In the genomic region with DNA sequence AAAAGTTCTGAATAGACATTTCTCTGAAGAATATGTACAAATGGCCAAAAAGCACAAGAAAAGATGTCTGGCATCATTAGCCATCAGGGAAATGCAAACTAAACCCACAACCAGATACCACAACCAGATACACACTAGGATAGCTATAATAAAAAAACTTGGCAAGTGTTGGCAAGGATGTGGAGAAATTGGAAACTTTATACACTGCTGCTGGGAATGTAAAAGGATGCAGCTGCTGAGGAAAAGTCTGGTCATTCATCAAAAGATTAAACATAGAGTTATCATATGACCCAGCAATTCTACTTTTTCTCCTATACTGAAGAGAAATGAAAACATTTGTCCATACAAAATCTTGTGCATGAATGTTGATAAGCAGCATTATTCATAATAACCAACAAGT, we compare ENCODE assay signal across 14 cellular contexts.
"Had no signal": no experiment of that assay in that cellular context is flagged by ENCODE, and none has a peak within 500 bp of the region (broad histone marks: within the 10 kb centered on the region; RNA-seq: fewer than 3 reads in every experiment).

No MANE protein-coding gene starts in this region.

- H3K9me3 ChIP-seq: neutrophil, sigmoid colon, thyroid gland had no signal

- ATAC-seq: left cardiac atrium; naive thymus-derived CD4-positive, alpha-beta T cell had no signal

- H3K4me1 Mint-ChIP-seq: naive thymus-derived CD4-positive, alpha-beta T cell had no signal

- H3K36me3 Mint-ChIP-seq: naive thymus-derived CD4-positive, alpha-beta T cell; type B pancreatic cell had no signal

- H3K4me3 Mint-ChIP-seq: naive thymus-derived CD4-positive, alpha-beta T cell; type B pancreatic cell had no signal

- H3K9me3 Mint-ChIP-seq: type B pancreatic cell had no signal

- H3K27ac Mint-ChIP-seq: naive thymus-derived CD4-positive, alpha-beta T cell; type B pancreatic cell had no signal

- DNase-seq: effector memory CD4-positive, alpha-beta T cell; esophagus squamous epithelium; foreskin melanocyte; head of caudate nucleus; kidney; left cardiac atrium; left ventricle myocardium inferior; mesendoderm; naive thymus-derived CD4-positive, alpha-beta T cell; sigmoid colon; stimulated activated naive CD4-positive, alpha-beta T cell; thyroid gland had no signal
